ENCODE assay signal across 8 cellular contexts in the genomic region with DNA sequence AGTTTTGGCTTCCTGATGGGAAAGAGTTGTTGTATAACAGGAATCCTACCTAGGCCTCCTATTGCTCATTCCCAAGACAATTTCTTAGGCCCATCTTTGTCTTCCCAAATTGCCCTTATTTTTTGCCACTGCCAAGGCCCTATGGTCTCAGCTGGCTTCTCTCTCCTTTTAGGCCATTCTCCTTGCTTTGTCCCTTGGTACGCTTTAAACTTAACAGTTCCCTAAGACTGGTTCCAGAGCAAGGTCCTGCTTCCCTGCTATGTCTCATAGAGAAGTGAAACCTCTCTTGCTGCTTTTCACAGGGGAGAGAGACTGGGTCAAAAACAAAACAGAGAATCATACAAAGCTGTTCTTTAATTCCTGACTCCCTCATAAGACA.
DNase-seq lines count a peak whose midpoint lies in the region; ATAC-seq, FAIRE-seq and TF ChIP-seq lines count a peak whose summit lies in the region.

No MANE protein-coding gene starts in this region.

- no peak for FAIRE-seq in HepG2 (lab: Jason Lieb, UNC)

- H3K4me1 ChIP-seq in Loucy (ENCODE audit: insufficient read depth, low read length, poor library complexity, severe bottlenecking) (peaks cover 48% of the 10 kb centered on the region), HepG2 (ENCODE audit: insufficient read depth, low read length) (peaks cover 57% of the 10 kb centered on the region), endodermal cell (ENCODE audit: control insufficient read depth, insufficient read depth, low read length) (no peaks in the 10 kb centered on the region)

- H3K27ac Mint-ChIP-seq in Calu3 (ENCODE audit: unreplicated experiment) (peak overlapping the region; percentile 5), endodermal cell (no peak overlapping the region)

- no TSS peak for BruUV-seq in Calu3 (replicated peaks; lab: Mats Ljungman, UMichigan)
- BruUV-seq in HepG2 (replicated peaks; lab: Mats Ljungman, UMichigan), result no TSS peak

- H3K36me3 ChIP-seq in Loucy (ENCODE audit: insufficient read depth, low read length) (no peaks in the 10 kb centered on the region), HepG2 (replicated peaks in 1 of 2; ENCODE audit: control insufficient read depth in 1 of 2, insufficient read depth in 2 of 2, low read length in 2 of 2) (no peaks in the 10 kb centered on the region), endodermal cell (ENCODE audit: control insufficient read depth, insufficient read depth, low read length) (no peaks in the 10 kb centered on the region)

- POLR2A ChIA-PET in HepG2 (lab: Yijun Ruan, JAX), result no interaction called here

- no peaks in the 10 kb centered on the region for H3K27me3 ChIP-seq in Loucy (ENCODE audit: insufficient read depth, low read length, poor library complexity, severe bottlenecking)
- no peaks in the 10 kb centered on the region for H3K27me3 ChIP-seq in HepG2 (ENCODE audit: control insufficient read depth in 1 of 2, insufficient read depth in 2 of 2, low read length in 2 of 2)
- no peaks in the 10 kb centered on the region for H3K27me3 ChIP-seq in endodermal cell (ENCODE audit: control insufficient read depth, insufficient read depth, low read length, poor library complexity, severe bottlenecking)

- H3F3A ChIP-seq in Loucy (ENCODE audit: low read depth), result no peaks in the 10 kb centered on the region

- H3K4me3 Mint-ChIP-seq in Calu3 (ENCODE audit: low read depth, unreplicated experiment) (no peak overlapping the region), endodermal cell (no peak overlapping the region)

- no peaks in the 10 kb centered on the region for H3K36me3 Mint-ChIP-seq in Calu3 (ENCODE audit: insufficient read depth, unreplicated experiment)
- H3K36me3 Mint-ChIP-seq in endodermal cell (ENCODE audit: low read depth), result peaks cover 3% of the 10 kb centered on the region

- TF ChIP-seq RAD21 in HepG2 (CRISPR knock-in tag; IDR thresholded peaks at IDR 0.05), result no peak

- H2AFZ ChIP-seq in Loucy (ENCODE audit: low read length), result no peak overlapping the region
- H2AFZ ChIP-seq in HepG2 (ENCODE audit: low read length), result no peak overlapping the region

- peak overlapping the region; percentile 32 for H3K4me3 ChIP-seq in Loucy (ENCODE audit: low read length, poor library complexity, severe bottlenecking)
- H3K4me3 ChIP-seq in HepG2 (replicated peaks in 1 of 3; ENCODE audit: insufficient read depth in 1 of 3, low read depth in 2 of 3, low read length in 3 of 3), result no peak overlapping the region
- H3K4me3 ChIP-seq in endodermal cell (ENCODE audit: low read length), result no peak overlapping the region

- H3K79me2 ChIP-seq in Loucy (ENCODE audit: insufficient read depth, low read length) (no peaks in the 10 kb centered on the region), HepG2 (ENCODE audit: insufficient read depth, low read length) (no peaks in the 10 kb centered on the region)

- H3K4me1 Mint-ChIP-seq in Calu3 (ENCODE audit: low read depth, unreplicated experiment) (peaks cover 60% of the 10 kb centered on the region), endodermal cell (no peaks in the 10 kb centered on the region)

- peak overlapping the region; percentile 1 for H3K9ac ChIP-seq in Loucy (ENCODE audit: low read depth, low read length, poor library complexity, severe bottlenecking)
- H3K9ac ChIP-seq in HepG2 (ENCODE audit: insufficient read depth, low read depth, low read length), result no peak overlapping the region
- no peak overlapping the region for H3K9ac ChIP-seq in endodermal cell (ENCODE audit: extremely low read depth, low read length, poor library complexity, severe bottlenecking)

- no peak for TF ChIP-seq EP300 in HepG2 (IDR thresholded peaks at IDR 0.05; ENCODE audit: low read depth in 2 of 2, low read length in 2 of 2)
- TF ChIP-seq EP300 in HepG2 (CRISPR knock-in tag; IDR thresholded peaks at IDR 0.05; ENCODE audit: borderline replicate concordance), result no peak

- H3K27ac ChIP-seq in HepG2 (ENCODE audit: extremely low read length, insufficient read depth, low read length), result peak overlapping the region; percentile 1
- no peak overlapping the region for H3K27ac ChIP-seq in endodermal cell (ENCODE audit: low read depth, low read length)

- WGBS in HepG2 (ENCODE audit: low lambda C conversion rate), result 100% methylated on average over 1 of the region's 1 CpG
- WGBS in endodermal cell (ENCODE audit: insufficient coverage in 1 of 2, insufficient read length in 1 of 2), 2 experiments, result 93 to 100% methylated on average over 1 of the region's 1 CpG

- H3K4me2 ChIP-seq in Loucy (ENCODE audit: low read depth, low read length, poor library complexity, severe bottlenecking) (peak overlapping the region; percentile 64), HepG2 (ENCODE audit: low read depth, low read length) (0 out of 2 replicates have a peak overlapping the region, but pooled peaks have one; percentile 3)

- H3K9me3 Mint-ChIP-seq in Calu3 (ENCODE audit: low read depth, unreplicated experiment) (peaks cover 3% of the 10 kb centered on the region), endodermal cell (peaks cover under 1% of the 10 kb centered on the region)

- H4K20me1 ChIP-seq in Loucy (ENCODE audit: insufficient read depth, low read length, poor library complexity, severe bottlenecking) (no peaks in the 10 kb centered on the region), HepG2 (ENCODE audit: insufficient read depth, low read length) (no peaks in the 10 kb centered on the region)

- H3K9me3 ChIP-seq in Loucy (ENCODE audit: insufficient read depth, low read depth, low read length) (peaks cover 4% of the 10 kb centered on the region; the same call in 1 of the 2 replicates), HepG2 (ENCODE audit: low read length) (peaks cover under 1% of the 10 kb centered on the region), endodermal cell (ENCODE audit: control insufficient read depth, low read length) (no peaks in the 10 kb centered on the region)

- CTCF ChIA-PET in Calu3 (lab: Charles Lee) (interaction anchor here (1.0 to 1.2 kb wide), 3 partner anchors 9 to 30 kb away, joined by 3 read pairs; no protein-coding TSS in a partner anchor), HepG2 (lab: Yijun Ruan, JAX; ENCODE audit: low intra/inter-chr PET ratio, low total read pairs) (no interaction called here)

- DNase-seq in Calu3 (no peak), HepG2 (ENCODE audit: low spot score) (no peak), NCI-H1092 treated with DMSO at 0.1 percent for 48 hours (lab: John Stamatoyannopoulos, UW) (no peak), endodermal cell (no peak)
- DNase-seq in stimulated activated CD4-positive, alpha-beta T cell treated with anti-CD3 and anti-CD28 coated beads, Interleukin-4, amount 100 ng/mL, for 24 hours, result no peak

- H3K9me2 ChIP-seq in Loucy (replicated peaks; ENCODE audit: low read depth, low read length), result no peaks in the 10 kb centered on the region

- TF ChIP-seq CTCF in Calu3 (IDR thresholded peaks at IDR 0.05; ENCODE audit: unreplicated experiment), result no peak
- TF ChIP-seq CTCF in Loucy (conservative IDR thresholded peaks at IDR 0.05; ENCODE audit: low read length), result no peak
- no peak for TF ChIP-seq CTCF in HepG2 (CRISPR knock-in tag; IDR thresholded peaks at IDR 0.05)
- no peak for TF ChIP-seq CTCF in endodermal cell (conservative IDR thresholded peaks at IDR 0.05)

- in situ Hi-C loops in HepG2 (cut with HindIII; ENCODE audit: extremely low pct_ligation_motif_present, low pct_unique_long_range_greater_than_20kb), result no loop called here

- intact Hi-C loops in Calu3 (cut with micrococcal nuclease; ENCODE audit: unreplicated experiment), result no loop called here
- intact Hi-C loops in HepG2 (cut with micrococcal nuclease; ENCODE audit: unreplicated experiment), result no loop called here

- ATAC-seq in GM19463 (IDR thresholded peaks at IDR 0.05; ENCODE audit: unreplicated experiment), result peak; percentile 52
- no peak for ATAC-seq in HepG2
- no peak for ATAC-seq in HG02884 (IDR thresholded peaks at IDR 0.05; ENCODE audit: unreplicated experiment)

- TF ChIP-seq POLR2A in HepG2 (IDR thresholded peaks at IDR 0.05; ENCODE audit: insufficient read depth in 1 of 2, low read depth in 2 of 2, low read length in 2 of 2), result no peak

- no peaks in the 10 kb centered on the region for H3K27me3 Mint-ChIP-seq in Calu3 (ENCODE audit: unreplicated experiment)
- no peaks in the 10 kb centered on the region for H3K27me3 Mint-ChIP-seq in endodermal cell (ENCODE audit: insufficient read depth)

TF ChIP-seq in HepG2, 621 proteins besides CTCF, POLR2A, EP300 and RAD21 (continues in another document):
- TF ChIP-seq, protein P1, sequence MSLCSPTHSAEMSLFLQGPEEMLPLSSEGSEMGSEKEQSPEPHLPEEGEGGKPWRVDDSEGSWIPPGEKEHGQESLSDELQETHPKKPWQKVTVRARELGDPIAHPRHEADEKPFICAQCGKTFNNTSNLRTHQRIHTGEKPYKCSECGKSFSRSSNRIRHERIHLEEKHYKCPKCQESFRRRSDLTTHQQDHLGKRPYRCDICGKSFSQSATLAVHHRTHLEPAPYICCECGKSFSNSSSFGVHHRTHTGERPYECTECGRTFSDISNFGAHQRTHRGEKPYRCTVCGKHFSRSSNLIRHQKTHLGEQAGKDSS (CRISPR knock-in tag; IDR thresholded peaks at IDR 0.05; ENCODE audit: borderline replicate concordance, low read depth), result no peak
- TF ChIP-seq ZNF501 (CRISPR knock-in tag; IDR thresholded peaks at IDR 0.05), result no peak
- no peak for TF ChIP-seq ZFP1 (CRISPR knock-in tag; IDR thresholded peaks at IDR 0.05)
- no peak for TF ChIP-seq ZNF639 (CRISPR knock-in tag; conservative IDR thresholded peaks at IDR 0.05)
- TF ChIP-seq, protein P2, sequence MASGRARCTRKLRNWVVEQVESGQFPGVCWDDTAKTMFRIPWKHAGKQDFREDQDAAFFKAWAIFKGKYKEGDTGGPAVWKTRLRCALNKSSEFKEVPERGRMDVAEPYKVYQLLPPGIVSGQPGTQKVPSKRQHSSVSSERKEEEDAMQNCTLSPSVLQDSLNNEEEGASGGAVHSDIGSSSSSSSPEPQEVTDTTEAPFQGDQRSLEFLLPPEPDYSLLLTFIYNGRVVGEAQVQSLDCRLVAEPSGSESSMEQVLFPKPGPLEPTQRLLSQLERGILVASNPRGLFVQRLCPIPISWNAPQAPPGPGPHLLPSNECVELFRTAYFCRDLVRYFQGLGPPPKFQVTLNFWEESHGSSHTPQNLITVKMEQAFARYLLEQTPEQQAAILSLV (CRISPR knock-in tag; IDR thresholded peaks at IDR 0.05; ENCODE audit: borderline replicate concordance), result no peak
- TF ChIP-seq ZFP36L2 (CRISPR knock-in tag; IDR thresholded peaks at IDR 0.05), result no peak
- TF ChIP-seq GLI4 (CRISPR knock-in tag; IDR thresholded peaks at IDR 0.05; ENCODE audit: borderline replicate concordance), result no peak
- TF ChIP-seq TOE1 (CRISPR knock-in tag; IDR thresholded peaks at IDR 0.05), result no peak
